In genomic region chr3:136327671-136328070, GRCh38 we compare ENCODE assay signal across 34 cellular contexts.
"Had no signal": no experiment of that assay in that cellular context is flagged by ENCODE, and none has a peak within 500 bp of the region (broad histone marks: within the 10 kb centered on the region; RNA-seq: fewer than 3 reads in every experiment).

No MANE protein-coding gene starts in this region.

- DNase-seq: Karpas-422, Kasumi-1, MG63, MM.1S, MV-4-11, NCI-H1048, NCI-H1092, NCI-H1092 treated with DMSO at 0.1 percent for 48 hours, NCI-H1105, NCI-H1105 treated with DMSO at 0.1 percent for 48 hours, NCI-H1417, NCI-H1417 treated with DMSO at 0.1 percent for 48 hours, NCI-H1436, NCI-H1436 treated with DMSO at 0.1 percent for 48 hours, NCI-H146, NCI-H1694, NCI-H1694 treated with DMSO at 0.1 percent for 48 hours, NCI-H187, NCI-H187 treated with DMSO at 0.1 percent for 48 hours, NCI-H1930, NCI-H2029, NCI-H2029 treated with DMSO at 0.1 percent for 48 hours, NCI-H2081, NCI-H2081 treated with DMSO at 0.1 percent for 48 hours, NCI-H2107, NCI-H2171, NCI-H2171 treated with DMSO at 0.1 percent for 48 hours, NCI-H2227 treated with DMSO at 0.1 percent for 48 hours, NCI-H226, NCI-H345, NCI-H446, NCI-H446 treated with DMSO at 0.1 percent for 48 hours, NCI-H510A, NCI-H510A treated with DMSO at 0.1 percent for 48 hours had no signal
